1 cellular context compared by ENCODE assay signal in genomic region chr2:174246944-174247381, GRCh38.
TF ChIP-seq lines count a peak whose summit lies in the region.

No MANE protein-coding gene starts in this region.

TF ChIP-seq in HepG2, 621 proteins besides CTCF, POLR2A, EP300 and RAD21 (continued from another document):
- TF ChIP-seq NFAT5 (CRISPR knock-in tag; IDR thresholded peaks at IDR 0.05) (no peak), MYC (CRISPR knock-in tag; IDR thresholded peaks at IDR 0.05; ENCODE audit: borderline replicate concordance) (peak; percentile 23; the same call in 1 of the 2 replicates), IRF9 (CRISPR knock-in tag; IDR thresholded peaks at IDR 0.05; ENCODE audit: borderline replicate concordance) (no peak), MIXL1 (CRISPR knock-in tag; IDR thresholded peaks at IDR 0.05) (0 out of 2 replicates have a peak, but pooled peaks have one; percentile 12), ZNF569 (CRISPR knock-in tag; IDR thresholded peaks at IDR 0.05; ENCODE audit: borderline replicate concordance) (no peak), KLF6 (CRISPR knock-in tag; IDR thresholded peaks at IDR 0.05) (no peak), SALL1 (CRISPR knock-in tag; IDR thresholded peaks at IDR 0.05) (peak; percentile 35; the same call in 1 of the 2 replicates), SIX1 (CRISPR knock-in tag; IDR thresholded peaks at IDR 0.05; ENCODE audit: borderline replicate concordance) (peak; percentile 82; the same call in 1 of the 2 replicates), CSRNP2 (CRISPR knock-in tag; conservative IDR thresholded peaks at IDR 0.05; ENCODE audit: low read depth) (no peak), KLF16 (CRISPR knock-in tag; IDR thresholded peaks at IDR 0.05) (peak in 1 of 2 experiments; percentile 52; a peak in 1 of 4 replicates), PHF8 (CRISPR knock-in tag; IDR thresholded peaks at IDR 0.05) (peak; percentile 34; the same call in 1 of the 2 replicates), ATF2 (CRISPR knock-in tag; IDR thresholded peaks at IDR 0.05) (no peak), GATAD2A (CRISPR knock-in tag; IDR thresholded peaks at IDR 0.05) (peak; percentile 58; the same call in 1 of the 2 replicates), SCMH1 (CRISPR knock-in tag; IDR thresholded peaks at IDR 0.05; ENCODE audit: borderline replicate concordance) (no peak), PATZ1 (CRISPR knock-in tag; IDR thresholded peaks at IDR 0.05) (0 out of 2 replicates have a peak, but pooled peaks have one; percentile 21), BCL6 (CRISPR knock-in tag; IDR thresholded peaks at IDR 0.05) (peak; percentile 28; the same call in 1 of the 2 replicates), IRF2 (CRISPR knock-in tag; IDR thresholded peaks at IDR 0.05) (no peak), LCORL (IDR thresholded peaks at IDR 0.05) (no peak), LCORL (CRISPR knock-in tag; IDR thresholded peaks at IDR 0.05) (0 out of 2 replicates have a peak, but pooled peaks have one; percentile 31), NCOA2 (CRISPR knock-in tag; IDR thresholded peaks at IDR 0.05) (peak; percentile 27; the same call in 1 of the 2 replicates), ZNF563 (CRISPR knock-in tag; IDR thresholded peaks at IDR 0.05) (no peak), ZNF720 (CRISPR knock-in tag; IDR thresholded peaks at IDR 0.05) (no peak), ZNF512 (CRISPR knock-in tag; IDR thresholded peaks at IDR 0.05) (no peak)
